In the genomic region with DNA sequence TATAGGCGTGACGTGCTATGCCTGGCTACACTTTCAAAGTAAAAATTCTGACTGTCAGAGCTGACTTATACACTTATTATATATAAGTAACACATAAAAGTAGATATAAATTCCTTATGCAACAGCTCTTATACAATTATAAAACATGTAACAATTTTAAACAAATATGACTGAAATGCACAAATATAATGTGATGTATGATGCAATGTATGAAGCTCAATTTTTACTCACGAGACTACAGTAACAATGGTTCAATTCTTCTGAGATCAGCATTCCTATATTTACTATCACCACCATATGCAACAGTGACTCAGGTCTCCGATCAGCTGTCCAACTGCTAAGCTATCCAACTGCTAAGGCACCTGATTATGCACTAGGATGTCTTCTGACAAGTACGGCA, we compare ENCODE assay signal across 2 cellular contexts.
A peak's percentile ranks its signal among the peaks of the same experiment; 100 is the strongest.
TF ChIP-seq lines count a peak whose summit lies in the region.

No MANE protein-coding gene starts in this region.

TF ChIP-seq in HepG2, 621 proteins besides CTCF, POLR2A, EP300 and RAD21:
- no peak for TF ChIP-seq CHD4 (IDR thresholded peaks at IDR 0.05; ENCODE audit: borderline replicate concordance, low read length)
- TF ChIP-seq ZNF841 (CRISPR knock-in tag; IDR thresholded peaks at IDR 0.05; ENCODE audit: borderline replicate concordance) = no peak
- no peak for TF ChIP-seq TMF1 (CRISPR knock-in tag; IDR thresholded peaks at IDR 0.05; ENCODE audit: low read depth)
- no peak for TF ChIP-seq TEAD3 (CRISPR knock-in tag; optimal IDR thresholded peaks at IDR 0.05; ENCODE audit: borderline replicate concordance)
- TF ChIP-seq MLLT10 (CRISPR knock-in tag; IDR thresholded peaks at IDR 0.05) = no peak
- no peak for TF ChIP-seq ZNF446 (CRISPR knock-in tag; IDR thresholded peaks at IDR 0.05)
- peak; percentile 50; the same call in 1 of the 2 replicates for TF ChIP-seq CEBPB (IDR thresholded peaks at IDR 0.05; ENCODE audit: borderline replicate concordance, low read depth, low read length)

TF ChIP-seq in IMR-90, 13 proteins besides CTCF, POLR2A, EP300 and RAD21:
- TF ChIP-seq NFE2L2 (IDR thresholded peaks at IDR 0.05; ENCODE audit: low read depth, low read length) (no peak), MAFK (IDR thresholded peaks at IDR 0.05; ENCODE audit: low read depth, low read length) (no peak), RCOR1 (IDR thresholded peaks at IDR 0.05; ENCODE audit: insufficient replicate concordance, low read length) (no peak), MAZ (IDR thresholded peaks at IDR 0.05; ENCODE audit: borderline replicate concordance, low read depth, low read length) (no peak), CEBPB (IDR thresholded peaks at IDR 0.05; ENCODE audit: low read depth, low read length) (peak; percentile 68), FOS (IDR thresholded peaks at IDR 0.05; ENCODE audit: low read depth, low read length) (no peak), MXI1 (IDR thresholded peaks at IDR 0.05; ENCODE audit: borderline replicate concordance, low read depth, low read length) (no peak)
